Comparison of ENCODE assay signal across 1 cellular context in genomic region chr2:33197198-33197938, GRCh38.
A peak's percentile ranks its signal among the peaks of the same experiment; 100 is the strongest.
TF ChIP-seq lines count a peak whose summit lies in the region.

No MANE protein-coding gene starts in this region.

TF ChIP-seq in HepG2, 621 proteins besides CTCF, POLR2A, EP300 and RAD21 (continued from another document and continues in another):
- TF ChIP-seq, protein P1, sequence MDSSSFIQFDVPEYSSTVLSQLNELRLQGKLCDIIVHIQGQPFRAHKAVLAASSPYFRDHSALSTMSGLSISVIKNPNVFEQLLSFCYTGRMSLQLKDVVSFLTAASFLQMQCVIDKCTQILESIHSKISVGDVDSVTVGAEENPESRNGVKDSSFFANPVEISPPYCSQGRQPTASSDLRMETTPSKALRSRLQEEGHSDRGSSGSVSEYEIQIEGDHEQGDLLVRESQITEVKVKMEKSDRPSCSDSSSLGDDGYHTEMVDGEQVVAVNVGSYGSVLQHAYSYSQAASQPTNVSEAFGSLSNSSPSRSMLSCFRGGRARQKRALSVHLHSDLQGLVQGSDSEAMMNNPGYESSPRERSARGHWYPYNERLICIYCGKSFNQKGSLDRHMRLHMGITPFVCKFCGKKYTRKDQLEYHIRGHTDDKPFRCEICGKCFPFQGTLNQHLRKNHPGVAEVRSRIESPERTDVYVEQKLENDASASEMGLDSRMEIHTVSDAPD (CRISPR knock-in tag; IDR thresholded peaks at IDR 0.05): no peak
- TF ChIP-seq ZNF550 (CRISPR knock-in tag; IDR thresholded peaks at IDR 0.05; ENCODE audit: borderline replicate concordance) (no peak), FOXJ3 (CRISPR knock-in tag; IDR thresholded peaks at IDR 0.05; ENCODE audit: borderline replicate concordance) (peak; percentile 88; the same call in 1 of the 2 replicates), PHF8 (CRISPR knock-in tag; IDR thresholded peaks at IDR 0.05) (no peak), DNMT1 (CRISPR knock-in tag; IDR thresholded peaks at IDR 0.05) (no peak), HNRNPL (IDR thresholded peaks at IDR 0.05; ENCODE audit: low read depth, low read length) (no peak), HOXA7 (CRISPR knock-in tag; IDR thresholded peaks at IDR 0.05) (no peak), ZSCAN31 (CRISPR knock-in tag; IDR thresholded peaks at IDR 0.05; ENCODE audit: low read depth) (no peak), SRF (IDR thresholded peaks at IDR 0.05; ENCODE audit: low read depth, low read length) (0 out of 2 replicates have a peak, but pooled peaks have one; percentile 27), RARG (CRISPR knock-in tag; IDR thresholded peaks at IDR 0.05; ENCODE audit: low read depth) (no peak), HNRNPLL (IDR thresholded peaks at IDR 0.05; ENCODE audit: low read depth, low read length, poor library complexity, severe bottlenecking) (no peak), SNAPC2 (CRISPR knock-in tag; IDR thresholded peaks at IDR 0.05) (no peak), PLRG1 (conservative IDR thresholded peaks at IDR 0.05) (no peak), TARDBP (CRISPR knock-in tag; IDR thresholded peaks at IDR 0.05) (peak; percentile 40; the same call in 1 of the 2 replicates), HDAC2 (CRISPR knock-in tag; IDR thresholded peaks at IDR 0.05) (peak; percentile 77), ZNF512 (CRISPR knock-in tag; IDR thresholded peaks at IDR 0.05) (no peak), ZNF576 (CRISPR knock-in tag; IDR thresholded peaks at IDR 0.05) (no peak), SOX5 (CRISPR knock-in tag; IDR thresholded peaks at IDR 0.05; ENCODE audit: borderline replicate concordance) (peak; percentile 91), HNF4A (CRISPR knock-in tag; IDR thresholded peaks at IDR 0.05) (peak; percentile 94), XRCC5 (optimal IDR thresholded peaks at IDR 0.05; ENCODE audit: low read length) (no peak), SP5 (CRISPR knock-in tag; IDR thresholded peaks at IDR 0.05; ENCODE audit: borderline replicate concordance, low read depth) (0 out of 2 replicates have a peak, but pooled peaks have one; percentile 42), ZNF235 (CRISPR knock-in tag; IDR thresholded peaks at IDR 0.05; ENCODE audit: borderline replicate concordance) (no peak), NFIB (CRISPR knock-in tag; IDR thresholded peaks at IDR 0.05; ENCODE audit: borderline replicate concordance) (no peak), HES4 (CRISPR knock-in tag; IDR thresholded peaks at IDR 0.05; ENCODE audit: borderline replicate concordance) (no peak), ZNF710 (CRISPR knock-in tag; IDR thresholded peaks at IDR 0.05; ENCODE audit: borderline replicate concordance) (no peak), ELF3 (CRISPR knock-in tag; IDR thresholded peaks at IDR 0.05) (peak; percentile 73), RNF2 (conservative IDR thresholded peaks at IDR 0.05; ENCODE audit: low read depth) (no peak), BRCA1 (CRISPR knock-in tag; IDR thresholded peaks at IDR 0.05) (0 out of 2 replicates have a peak, but pooled peaks have one; percentile 47), ZNF17 (CRISPR knock-in tag; IDR thresholded peaks at IDR 0.05) (no peak), KAT7 (CRISPR knock-in tag; IDR thresholded peaks at IDR 0.05; ENCODE audit: borderline replicate concordance) (no peak), ZNF263 (CRISPR knock-in tag; IDR thresholded peaks at IDR 0.05) (no peak), ZNF577 (CRISPR knock-in tag; IDR thresholded peaks at IDR 0.05; ENCODE audit: borderline replicate concordance, low read depth) (no peak), ZZZ3 (CRISPR knock-in tag; IDR thresholded peaks at IDR 0.05; ENCODE audit: borderline replicate concordance) (no peak), CSRNP2 (CRISPR knock-in tag; conservative IDR thresholded peaks at IDR 0.05; ENCODE audit: low read depth) (no peak), HNRNPK (IDR thresholded peaks at IDR 0.05; ENCODE audit: low read depth, low read length, poor library complexity, severe bottlenecking) (no peak), TCF12 (IDR thresholded peaks at IDR 0.05) (no peak), TCF12 (CRISPR knock-in tag; IDR thresholded peaks at IDR 0.05) (no peak), SIN3A (IDR thresholded peaks at IDR 0.05; ENCODE audit: borderline replicate concordance, low read depth, low read length) (no peak)
- TF ChIP-seq, protein P2, sequence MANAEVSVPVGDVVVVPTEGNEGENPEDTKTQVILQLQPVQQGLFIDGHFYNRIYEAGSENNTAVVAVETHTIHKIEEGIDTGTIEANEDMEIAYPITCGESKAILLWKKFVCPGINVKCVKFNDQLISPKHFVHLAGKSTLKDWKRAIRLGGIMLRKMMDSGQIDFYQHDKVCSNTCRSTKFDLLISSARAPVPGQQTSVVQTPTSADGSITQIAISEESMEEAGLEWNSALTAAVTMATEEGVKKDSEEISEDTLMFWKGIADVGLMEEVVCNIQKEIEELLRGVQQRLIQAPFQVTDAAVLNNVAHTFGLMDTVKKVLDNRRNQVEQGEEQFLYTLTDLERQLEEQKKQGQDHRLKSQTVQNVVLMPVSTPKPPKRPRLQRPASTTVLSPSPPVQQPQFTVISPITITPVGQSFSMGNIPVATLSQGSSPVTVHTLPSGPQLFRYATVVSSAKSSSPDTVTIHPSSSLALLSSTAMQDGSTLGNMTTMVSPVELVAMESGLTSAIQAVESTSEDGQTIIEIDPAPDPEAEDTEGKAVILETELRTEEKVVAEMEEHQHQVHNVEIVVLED (CRISPR knock-in tag; IDR thresholded peaks at IDR 0.05; ENCODE audit: borderline replicate concordance): no peak
- TF ChIP-seq, protein P3, sequence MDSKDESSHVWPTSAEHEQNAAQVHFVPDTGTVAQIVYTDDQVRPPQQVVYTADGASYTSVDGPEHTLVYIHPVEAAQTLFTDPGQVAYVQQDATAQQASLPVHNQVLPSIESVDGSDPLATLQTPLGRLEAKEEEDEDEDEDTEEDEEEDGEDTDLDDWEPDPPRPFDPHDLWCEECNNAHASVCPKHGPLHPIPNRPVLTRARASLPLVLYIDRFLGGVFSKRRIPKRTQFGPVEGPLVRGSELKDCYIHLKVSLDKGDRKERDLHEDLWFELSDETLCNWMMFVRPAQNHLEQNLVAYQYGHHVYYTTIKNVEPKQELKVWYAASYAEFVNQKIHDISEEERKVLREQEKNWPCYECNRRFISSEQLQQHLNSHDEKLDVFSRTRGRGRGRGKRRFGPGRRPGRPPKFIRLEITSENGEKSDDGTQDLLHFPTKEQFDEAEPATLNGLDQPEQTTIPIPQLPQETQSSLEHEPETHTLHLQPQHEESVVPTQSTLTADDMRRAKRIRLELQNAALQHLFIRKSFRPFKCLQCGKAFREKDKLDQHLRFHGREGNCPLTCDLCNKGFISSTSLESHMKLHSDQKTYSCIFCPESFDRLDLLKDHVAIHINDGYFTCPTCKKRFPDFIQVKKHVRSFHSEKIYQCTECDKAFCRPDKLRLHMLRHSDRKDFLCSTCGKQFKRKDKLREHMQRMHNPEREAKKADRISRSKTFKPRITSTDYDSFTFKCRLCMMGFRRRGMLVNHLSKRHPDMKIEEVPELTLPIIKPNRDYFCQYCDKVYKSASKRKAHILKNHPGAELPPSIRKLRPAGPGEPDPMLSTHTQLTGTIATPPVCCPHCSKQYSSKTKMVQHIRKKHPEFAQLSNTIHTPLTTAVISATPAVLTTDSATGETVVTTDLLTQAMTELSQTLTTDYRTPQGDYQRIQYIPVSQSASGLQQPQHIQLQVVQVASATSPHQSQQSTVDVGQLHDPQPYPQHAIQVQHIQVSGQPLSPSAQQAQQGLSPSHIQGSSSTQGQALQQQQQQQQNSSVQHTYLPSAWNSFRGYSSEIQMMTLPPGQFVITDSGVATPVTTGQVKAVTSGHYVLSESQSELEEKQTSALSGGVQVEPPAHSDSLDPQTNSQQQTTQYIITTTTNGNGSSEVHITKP (CRISPR knock-in tag; IDR thresholded peaks at IDR 0.05; ENCODE audit: low read depth): no peak
- TF ChIP-seq, protein P4, sequence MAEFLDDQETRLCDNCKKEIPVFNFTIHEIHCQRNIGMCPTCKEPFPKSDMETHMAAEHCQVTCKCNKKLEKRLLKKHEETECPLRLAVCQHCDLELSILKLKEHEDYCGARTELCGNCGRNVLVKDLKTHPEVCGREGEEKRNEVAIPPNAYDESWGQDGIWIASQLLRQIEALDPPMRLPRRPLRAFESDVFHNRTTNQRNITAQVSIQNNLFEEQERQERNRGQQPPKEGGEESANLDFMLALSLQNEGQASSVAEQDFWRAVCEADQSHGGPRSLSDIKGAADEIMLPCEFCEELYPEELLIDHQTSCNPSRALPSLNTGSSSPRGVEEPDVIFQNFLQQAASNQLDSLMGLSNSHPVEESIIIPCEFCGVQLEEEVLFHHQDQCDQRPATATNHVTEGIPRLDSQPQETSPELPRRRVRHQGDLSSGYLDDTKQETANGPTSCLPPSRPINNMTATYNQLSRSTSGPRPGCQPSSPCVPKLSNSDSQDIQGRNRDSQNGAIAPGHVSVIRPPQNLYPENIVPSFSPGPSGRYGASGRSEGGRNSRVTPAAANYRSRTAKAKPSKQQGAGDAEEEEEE (CRISPR knock-in tag; IDR thresholded peaks at IDR 0.05; ENCODE audit: borderline replicate concordance): no peak
- TF ChIP-seq, protein P5, sequence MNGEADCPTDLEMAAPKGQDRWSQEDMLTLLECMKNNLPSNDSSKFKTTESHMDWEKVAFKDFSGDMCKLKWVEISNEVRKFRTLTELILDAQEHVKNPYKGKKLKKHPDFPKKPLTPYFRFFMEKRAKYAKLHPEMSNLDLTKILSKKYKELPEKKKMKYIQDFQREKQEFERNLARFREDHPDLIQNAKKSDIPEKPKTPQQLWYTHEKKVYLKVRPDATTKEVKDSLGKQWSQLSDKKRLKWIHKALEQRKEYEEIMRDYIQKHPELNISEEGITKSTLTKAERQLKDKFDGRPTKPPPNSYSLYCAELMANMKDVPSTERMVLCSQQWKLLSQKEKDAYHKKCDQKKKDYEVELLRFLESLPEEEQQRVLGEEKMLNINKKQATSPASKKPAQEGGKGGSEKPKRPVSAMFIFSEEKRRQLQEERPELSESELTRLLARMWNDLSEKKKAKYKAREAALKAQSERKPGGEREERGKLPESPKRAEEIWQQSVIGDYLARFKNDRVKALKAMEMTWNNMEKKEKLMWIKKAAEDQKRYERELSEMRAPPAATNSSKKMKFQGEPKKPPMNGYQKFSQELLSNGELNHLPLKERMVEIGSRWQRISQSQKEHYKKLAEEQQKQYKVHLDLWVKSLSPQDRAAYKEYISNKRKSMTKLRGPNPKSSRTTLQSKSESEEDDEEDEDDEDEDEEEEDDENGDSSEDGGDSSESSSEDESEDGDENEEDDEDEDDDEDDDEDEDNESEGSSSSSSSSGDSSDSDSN (CRISPR knock-in tag; IDR thresholded peaks at IDR 0.05): no peak
- TF ChIP-seq, protein P6, sequence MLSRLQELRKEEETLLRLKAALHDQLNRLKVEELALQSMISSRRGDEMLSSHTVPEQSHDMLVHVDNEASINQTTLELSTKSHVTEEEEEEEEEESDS (CRISPR knock-in tag; IDR thresholded peaks at IDR 0.05; ENCODE audit: borderline replicate concordance): no peak
- TF ChIP-seq, protein P7, sequence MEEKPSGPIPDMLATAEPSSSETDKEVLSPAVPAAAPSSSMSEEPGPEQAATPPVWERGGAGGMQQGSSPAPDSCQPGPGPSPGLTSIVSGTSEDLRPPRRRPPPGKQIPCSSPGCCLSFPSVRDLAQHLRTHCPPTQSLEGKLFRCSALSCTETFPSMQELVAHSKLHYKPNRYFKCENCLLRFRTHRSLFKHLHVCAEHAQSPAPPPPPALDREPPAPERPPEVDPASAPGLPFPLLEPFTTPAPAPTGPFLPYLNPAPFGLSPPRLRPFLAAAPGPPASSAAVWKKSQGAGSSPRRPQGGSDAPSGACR (CRISPR knock-in tag; IDR thresholded peaks at IDR 0.05): no peak
- TF ChIP-seq, protein P8, sequence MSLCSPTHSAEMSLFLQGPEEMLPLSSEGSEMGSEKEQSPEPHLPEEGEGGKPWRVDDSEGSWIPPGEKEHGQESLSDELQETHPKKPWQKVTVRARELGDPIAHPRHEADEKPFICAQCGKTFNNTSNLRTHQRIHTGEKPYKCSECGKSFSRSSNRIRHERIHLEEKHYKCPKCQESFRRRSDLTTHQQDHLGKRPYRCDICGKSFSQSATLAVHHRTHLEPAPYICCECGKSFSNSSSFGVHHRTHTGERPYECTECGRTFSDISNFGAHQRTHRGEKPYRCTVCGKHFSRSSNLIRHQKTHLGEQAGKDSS (CRISPR knock-in tag; IDR thresholded peaks at IDR 0.05; ENCODE audit: borderline replicate concordance, low read depth): no peak
- TF ChIP-seq, protein P9, sequence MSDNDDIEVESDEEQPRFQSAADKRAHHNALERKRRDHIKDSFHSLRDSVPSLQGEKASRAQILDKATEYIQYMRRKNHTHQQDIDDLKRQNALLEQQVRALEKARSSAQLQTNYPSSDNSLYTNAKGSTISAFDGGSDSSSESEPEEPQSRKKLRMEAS (IDR thresholded peaks at IDR 0.05): peak; percentile 20; the same call in 1 of the 2 replicates
